ENCODE assay signal across 8 cellular contexts in the genomic region with DNA sequence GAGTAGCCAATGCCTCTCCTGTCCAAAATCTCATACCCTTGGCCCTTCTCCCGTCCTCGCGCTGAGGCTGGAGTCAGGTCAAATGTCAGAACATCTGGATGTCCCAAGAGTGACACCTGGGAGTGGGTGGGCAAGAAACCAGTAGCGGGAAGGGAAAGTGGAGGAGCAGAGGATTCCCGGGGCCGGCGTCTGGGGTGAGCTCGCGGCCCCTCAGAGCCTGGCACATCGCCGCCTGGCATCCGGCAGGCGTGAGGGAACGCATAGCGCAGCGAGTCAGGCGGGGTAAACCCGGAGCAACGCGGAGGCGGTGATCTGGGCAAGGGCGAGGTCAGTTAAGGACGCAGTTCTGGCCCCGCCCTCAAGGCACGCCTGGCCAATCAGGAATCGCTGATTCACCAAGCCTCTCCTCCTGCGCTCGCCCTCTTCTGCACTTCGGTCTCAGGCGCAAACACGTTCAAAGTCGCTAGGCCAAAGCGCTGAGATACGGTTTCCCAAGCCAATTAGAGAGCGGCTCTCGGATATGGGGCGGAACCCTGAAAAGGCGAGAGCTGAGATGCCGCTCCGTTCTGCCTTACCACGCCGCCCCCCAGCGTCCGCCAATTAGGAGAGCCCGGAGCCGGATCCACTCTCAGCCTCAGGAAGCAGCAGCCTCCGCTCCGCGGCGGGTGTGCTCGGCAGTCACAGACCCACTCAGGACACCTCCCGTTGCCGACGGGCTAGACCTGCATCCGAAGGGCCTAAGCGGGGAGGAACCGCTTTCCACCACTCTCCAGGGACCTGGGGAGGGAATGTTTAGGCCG. TPM values are rescaled to one million over a fixed set of nuclear protein-coding genes. Genes with fewer than 3 reads are reported as not detected.
DNase-seq lines count a peak whose midpoint lies in the region; ATAC-seq and TF ChIP-seq lines count a peak whose summit lies in the region.

No MANE protein-coding gene starts in this region.

- peak overlapping the region; percentile 82; the same call in 1 of the 2 replicates for H3K27ac ChIP-seq in HUES64 (ENCODE audit: low read depth, low read length)
- peak overlapping the region; percentile 66 for H3K27ac ChIP-seq in OCI-LY1 (ENCODE audit: low read depth, low read length, poor library complexity, severe bottlenecking)

- no peaks in the 10 kb centered on the region for H3K9me3 ChIP-seq in HUES64 (ENCODE audit: insufficient read depth, low read depth, low read length)
- H3K9me3 ChIP-seq in OCI-LY1 (ENCODE audit: low read length) = no peaks in the 10 kb centered on the region

- no peak overlapping the region for H2AFZ ChIP-seq in OCI-LY1 (ENCODE audit: low read length)

- no peaks in the 10 kb centered on the region for H3K79me2 ChIP-seq in OCI-LY1 (ENCODE audit: insufficient read depth, low read length)

- peak; percentile 81 for ATAC-seq in GM21447 (IDR thresholded peaks at IDR 0.05; ENCODE audit: unreplicated experiment)

- H3K36me3 ChIP-seq in HUES64 (ENCODE audit: insufficient read depth, low read length) (peaks cover 14% of the 10 kb centered on the region), OCI-LY1 (ENCODE audit: insufficient read depth, low read length) (peaks cover 12% of the 10 kb centered on the region; the same call in 1 of the 2 replicates)

- H3K4me3 ChIP-seq in HUES64 (ENCODE audit: low read length) (peak overlapping the region; percentile 77), OCI-LY1 (ENCODE audit: low read depth, low read length, poor library complexity, severe bottlenecking) (peak overlapping the region; percentile 76)

- 0 out of 2 replicates have a peak, but pooled peaks have one; percentile 20 for TF ChIP-seq CTCF in OCI-LY1 (IDR thresholded peaks at IDR 0.05; ENCODE audit: low read length)

- no peaks in the 10 kb centered on the region for H3F3A ChIP-seq in OCI-LY1 (ENCODE audit: insufficient read depth, low read length)

- no peaks in the 10 kb centered on the region for H3K9me2 ChIP-seq in OCI-LY1 (ENCODE audit: low read depth, low read length)

- H3K4me2 ChIP-seq in OCI-LY1 (ENCODE audit: low read length) = peak overlapping the region; percentile 93

- H3K27me3 ChIP-seq in HUES64 (ENCODE audit: insufficient read depth, low read length) (peaks cover 34% of the 10 kb centered on the region), OCI-LY1 (ENCODE audit: insufficient read depth, low read length) (no peaks in the 10 kb centered on the region)

- peak overlapping the region; percentile 78 for H3K9ac ChIP-seq in HUES64 (ENCODE audit: low read depth, low read length)
- peak overlapping the region; percentile 90 for H3K9ac ChIP-seq in OCI-LY1 (ENCODE audit: low read length)

- DNase-seq in D341Med (ENCODE audit: low spot score) (peak; percentile 93), activated T-cell treated with anti-CD3 and anti-CD28 coated beads for 24 hours (ENCODE audit: low read depth) (peak; percentile 94), epidermal melanocyte (ENCODE audit: insufficient read length, low spot score) (peak; percentile 86), middle frontal gyrus (ENCODE audit: extremely low spot score, low spot score) (peak; percentile 97)
- peak; percentile 93 to 96 for DNase-seq in stimulated activated CD8-positive, alpha-beta memory T cell treated with anti-CD3 and anti-CD28 coated beads, Interleukin-2, amount 100 ng/mL, for 48 hours (ENCODE audit: low read depth in 2 of 2)

- no peaks in the 10 kb centered on the region for H4K20me1 ChIP-seq in OCI-LY1 (ENCODE audit: insufficient read depth, low read length)

- peaks cover 6% of the 10 kb centered on the region; the same call in 1 of the 2 replicates for H3K4me1 ChIP-seq in HUES64 (ENCODE audit: insufficient read depth, low read length)
- H3K4me1 ChIP-seq in OCI-LY1 (ENCODE audit: insufficient read depth, low read length, severe bottlenecking) = peaks cover 24% of the 10 kb centered on the region

- under 1% methylated on average over 58 of the region's 58 CpGs for WGBS in HUES64

RNA-seq across cellular contexts. Expression of gene VPS52, which starts 22.5 kb away (rescaled TPM):
- 35.7 TPM for polyA plus RNA-seq in HUES64 (2013, experiment 1 of 2)
- polyA plus RNA-seq in HUES64 (2013, experiment 2 of 2) = 35.3 TPM

RNA-seq across cellular contexts. Expression of gene RPS18, which starts 22.7 kb away (rescaled TPM):
- 3,079 TPM for polyA plus RNA-seq in HUES64 (2013, experiment 1 of 2)
- 3,172 TPM for polyA plus RNA-seq in HUES64 (2013, experiment 2 of 2)

RNA-seq across cellular contexts. Expression of gene B3GALT4, which starts 27.8 kb away (rescaled TPM):
- 1.5 TPM for polyA plus RNA-seq in HUES64 (2013, experiment 1 of 2)
- 2.3 TPM for polyA plus RNA-seq in HUES64 (2013, experiment 2 of 2)

RNA-seq across cellular contexts. Expression of gene WDR46, which starts 39.9 kb away (rescaled TPM):
- polyA plus RNA-seq in HUES64 (2013, experiment 1 of 2) = 69.4 TPM
- polyA plus RNA-seq in HUES64 (2013, experiment 2 of 2) = 54.5 TPM

RNA-seq across cellular contexts. Expression of gene PFDN6, which starts 40.3 kb away (rescaled TPM):
- 90.9 TPM for polyA plus RNA-seq in HUES64 (2013, experiment 1 of 2)
- polyA plus RNA-seq in HUES64 (2013, experiment 2 of 2) = 95.3 TPM

Comparison
In these comparisons a context has a peak if more than half of its experiments do, and no peak if none do; other contexts are left out.
1. Peak in every context shown above with its lines: DNase-seq, ATAC-seq, H3K4me3 ChIP-seq and H3K27ac ChIP-seq.